ENCODE assay signal across 9 cellular contexts in the genomic region with DNA sequence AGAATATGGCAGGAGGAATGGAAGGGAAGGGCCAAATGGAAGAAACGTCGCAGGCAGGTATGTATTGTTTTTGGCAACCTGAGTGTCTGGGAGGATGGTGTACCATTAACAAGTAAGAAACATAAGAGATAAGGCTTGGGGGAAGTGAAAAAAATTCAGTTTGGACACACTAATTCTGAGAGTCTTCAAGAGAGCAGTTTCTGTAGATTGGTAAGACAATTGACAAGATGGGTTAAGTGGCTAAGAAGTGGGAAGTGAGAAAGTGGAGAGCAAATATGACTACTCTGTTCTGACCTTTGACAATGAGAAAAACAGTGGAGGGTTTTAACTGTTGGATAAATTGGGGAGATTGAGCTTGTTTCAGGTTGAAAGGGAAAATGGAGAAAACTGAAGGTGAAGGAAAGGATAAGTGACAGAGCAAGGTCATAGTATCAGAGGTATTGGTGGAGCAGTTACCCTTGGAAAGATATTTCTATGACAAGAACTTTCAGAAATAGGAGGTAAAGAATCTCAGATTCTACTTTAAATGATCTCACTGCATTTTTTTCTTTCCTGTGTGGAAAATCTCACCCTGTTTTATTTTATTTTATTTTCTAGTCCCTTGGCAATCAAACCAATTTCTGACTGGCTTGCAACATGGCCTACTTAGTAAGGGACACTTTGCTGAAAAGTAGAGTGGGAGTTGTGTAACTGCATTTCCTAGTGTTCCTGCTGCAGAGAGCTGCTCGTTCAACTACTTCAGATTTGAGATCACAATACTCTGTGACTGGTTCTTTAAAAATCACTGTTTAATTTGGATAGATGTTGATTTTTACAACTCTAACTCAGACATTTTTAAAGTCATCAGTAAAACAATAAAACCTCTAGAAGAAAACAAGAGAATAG.
A peak's percentile ranks its signal among the peaks of the same experiment; 100 is the strongest.
DNase-seq lines count a peak whose midpoint lies in the region; ATAC-seq lines count a peak whose summit lies in the region.
"Had no signal": no experiment of that assay in that cellular context is flagged by ENCODE, and none has a peak within 500 bp of the region (broad histone marks: within the 10 kb centered on the region; RNA-seq: fewer than 3 reads in every experiment).

No MANE protein-coding gene starts in this region.

- peak; percentile 99 for ATAC-seq in GM18517 (IDR thresholded peaks at IDR 0.05; ENCODE audit: unreplicated experiment)
- ATAC-seq in GM21526 (IDR thresholded peaks at IDR 0.05; ENCODE audit: low FRiP score, unreplicated experiment): peak; percentile 97
- ATAC-seq in HG03460 (IDR thresholded peaks at IDR 0.05; ENCODE audit: unreplicated experiment): peak; percentile 98

- peak; percentile 59 for DNase-seq in fibroblast of gingiva (ENCODE audit: low read depth)
- no peak for DNase-seq in NCI-H526 treated with DMSO at 0.1 percent for 48 hours (lab: John Stamatoyannopoulos, UW)
- DNase-seq in NCI-H510A treated with DMSO at 0.1 percent for 48 hours (lab: John Stamatoyannopoulos, UW): no peak
- DNase-seq in DMS114 treated with DMSO at 0.1 percent for 48 hours (lab: John Stamatoyannopoulos, UW; ENCODE audit: unreplicated experiment): no peak
- DNase-seq in stimulated activated naive CD4-positive, alpha-beta T cell (lab: John Stamatoyannopoulos, UW): no peak
- DNase-seq: activated naive CD4-positive, alpha-beta T cell treated with Interleukin-2 at 50 U/mL for 16 hours had no signal
